In the genomic region with DNA sequence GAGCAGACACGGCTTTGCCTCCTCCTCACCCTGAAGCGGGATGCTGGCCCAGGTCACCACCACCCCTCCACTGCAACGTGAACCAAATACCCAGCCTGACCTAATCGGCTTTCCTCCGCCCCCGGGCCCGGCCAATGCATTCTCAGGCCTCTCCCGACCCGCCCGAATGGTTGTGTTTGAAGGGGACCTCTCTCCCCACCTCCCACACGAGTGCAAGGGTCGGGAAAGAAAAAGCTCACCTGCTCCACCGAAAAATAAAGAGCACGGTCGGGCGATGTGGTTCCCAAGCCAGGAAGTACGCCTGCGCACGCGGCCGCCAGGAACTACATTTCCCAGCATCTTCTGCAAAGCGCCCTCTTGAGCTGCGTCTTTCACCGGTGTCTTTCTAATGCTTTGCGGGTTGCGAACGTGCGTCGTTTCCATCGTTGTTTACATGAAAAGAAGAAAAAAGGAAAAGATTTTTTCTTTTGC, we compare ENCODE assay signal across 8 cellular contexts. TPM values are rescaled to one million over a fixed set of nuclear protein-coding genes. Genes with fewer than 3 reads are reported as not detected.
A peak's percentile ranks its signal among the peaks of the same experiment; 100 is the strongest.
DNase-seq lines count a peak whose midpoint lies in the region; ATAC-seq and TF ChIP-seq lines count a peak whose summit lies in the region.

A gene (minus strand): TSS at position 282 of the 471 bp plus-strand sequence.

- H3K4me1 ChIP-seq in muscle layer of colon (ENCODE audit: insufficient read depth, low read length) = no peaks in the 10 kb centered on the region

- 0 out of 2 replicates have a peak, but pooled peaks have one; percentile 8 for TF ChIP-seq CTCF in BJ (IDR thresholded peaks at IDR 0.05; ENCODE audit: insufficient read depth, low read depth, low read length)

- H3K27me3 ChIP-seq in BJ (ENCODE audit: control insufficient read depth, insufficient read depth, low read length) (no peaks in the 10 kb centered on the region), muscle layer of colon (ENCODE audit: control insufficient read depth in 1 of 2, insufficient read depth in 2 of 2, low read length in 2 of 2) (no peaks in the 10 kb centered on the region)

- H3K27ac ChIP-seq in muscle layer of colon (ENCODE audit: low read depth, low read length) = no peak within 1 kb of the TSS

- H3K36me3 ChIP-seq in BJ (ENCODE audit: control insufficient read depth, insufficient read depth, low read length) (no peaks in the 10 kb centered on the region), muscle layer of colon (ENCODE audit: insufficient read depth, low read length) (no peaks in the 10 kb centered on the region)

- CTCF ChIA-PET in BJ (lab: Yijun Ruan, JAX) = no interaction called here

- POLR2A ChIA-PET in BJ (lab: Charles Lee) = no interaction called here

- H3K9me3 ChIP-seq in muscle layer of colon (ENCODE audit: low read length) = peaks cover 6% of the 10 kb centered on the region

- H3K4me3 ChIP-seq in BJ (ENCODE audit: low read depth, low read length) (peak within 1 kb of the TSS; percentile 44), muscle layer of colon (ENCODE audit: low read depth in 1 of 2, low read length in 2 of 2) (peak within 1 kb of the TSS; percentile 21 to 52)

- no peak within 1 kb of the TSS for H3K9ac ChIP-seq in muscle layer of colon (ENCODE audit: low read length)

- ATAC-seq in esophagus mucosa (peak; percentile 57), HG02759 (IDR thresholded peaks at IDR 0.05; ENCODE audit: unreplicated experiment) (no peak)

- DNase-seq in BJ (ENCODE audit: low read depth) (peak; percentile 0), NCI-H1092 (lab: John Stamatoyannopoulos, UW) (peak; percentile 63), Kasumi-1 (lab: John Stamatoyannopoulos, UW) (no peak)
- peak; percentile 60 for DNase-seq in activated CD8-positive, alpha-beta memory T cell treated with anti-CD3 and anti-CD28 coated beads for 24 hours
- peak; percentile 6 for DNase-seq in stimulated activated naive CD4-positive, alpha-beta T cell treated with Interleukin-2 at 50 U/mL for 16 hours (lab: John Stamatoyannopoulos, UW)

RNA-seq across cellular contexts. Expression of the gene that starts here (rescaled TPM):
- polyA plus RNA-seq in BJ (2011; rRNA removed) = 0.53 and 1.3 TPM in 2 replicates
- polyA minus RNA-seq in BJ (2011; rRNA and poly(A)+ RNA removed) = 0.82 and 1.5 TPM in 2 replicates
- total RNA-seq in esophagus mucosa = 1.0 TPM

Comparison
In these comparisons a context has a peak if more than half of its experiments do, and no peak if none do; other contexts are left out.
1. DNase-seq: peak in BJ (single experiment), NCI-H1092 (single experiment), activated CD8-positive, alpha-beta memory T cell treated with anti-CD3 and anti-CD28 coated beads for 24 hours (single experiment) and stimulated activated naive CD4-positive, alpha-beta T cell treated with Interleukin-2 at 50 U/mL for 16 hours (single experiment); none in Kasumi-1 (0 of 2).